Comparison of ENCODE assay signal across 8 cellular contexts in the genomic region with DNA sequence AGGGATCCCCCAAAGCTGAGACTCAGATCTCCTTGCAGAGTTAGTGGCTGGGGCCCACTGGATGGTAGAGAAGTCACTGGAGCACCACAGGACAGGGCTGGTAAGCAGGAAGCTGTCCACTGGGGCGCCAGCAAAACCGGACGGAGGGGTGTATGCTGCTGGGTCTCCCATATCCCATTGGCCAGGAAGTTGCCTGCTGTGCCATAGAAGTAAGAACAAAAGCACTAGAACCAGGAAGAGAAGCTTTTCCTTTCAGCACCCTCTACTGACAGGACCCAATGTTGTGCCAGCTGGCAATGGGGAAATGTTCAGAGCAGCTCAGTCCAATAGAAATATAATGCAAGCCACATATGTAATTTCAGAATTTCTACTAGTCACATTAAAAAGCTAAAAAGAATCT.
A peak's percentile ranks its signal among the peaks of the same experiment; 100 is the strongest.
DNase-seq lines count a peak whose midpoint lies in the region; ATAC-seq and TF ChIP-seq lines count a peak whose summit lies in the region.

No MANE protein-coding gene starts in this region.

- H3K36me3 ChIP-seq in BE2C (no peaks in the 10 kb centered on the region), HUES64 (ENCODE audit: insufficient read depth, low read length) (no peaks in the 10 kb centered on the region), SJCRH30 (no peaks in the 10 kb centered on the region)
- no peaks in the 10 kb centered on the region for H3K36me3 ChIP-seq in CD8-positive, alpha-beta T cell (ENCODE audit: insufficient read depth, low read length)

- H3K27ac ChIP-seq in HUES64 (ENCODE audit: low read depth, low read length) (peak overlapping the region; percentile 64), SJCRH30 (no peak overlapping the region)
- H3K27ac ChIP-seq in CD8-positive, alpha-beta T cell (ENCODE audit: low read depth, low read length), result no peak overlapping the region

- peak; percentile 56 for TF ChIP-seq CTCF in BE2C (IDR thresholded peaks at IDR 0.05; ENCODE audit: low read depth, low read length)
- no peak for TF ChIP-seq CTCF in CD8-positive, alpha-beta T cell (IDR thresholded peaks at IDR 0.05)

- CTCF ChIA-PET in CD8-positive, alpha-beta T cell (lab: Charles Lee), result no interaction called here

- H3K27me3 ChIP-seq in BE2C, result no peaks in the 10 kb centered on the region
- no peaks in the 10 kb centered on the region for H3K27me3 ChIP-seq in HUES64 (ENCODE audit: insufficient read depth, low read length)
- no peaks in the 10 kb centered on the region; the same call in 1 of the 2 replicates for H3K27me3 ChIP-seq in SJCRH30
- no peaks in the 10 kb centered on the region for H3K27me3 ChIP-seq in CD8-positive, alpha-beta T cell (ENCODE audit: insufficient read depth, low read length)

- intact Hi-C loops in CD8-positive, alpha-beta T cell (cut with DNase I, micrococcal nuclease), result no loop called here

- H3K4me1 ChIP-seq in BE2C, result peaks cover 3% of the 10 kb centered on the region
- H3K4me1 ChIP-seq in HUES64 (ENCODE audit: insufficient read depth, low read length), result peaks cover 54% of the 10 kb centered on the region
- H3K4me1 ChIP-seq in SJCRH30, result no peaks in the 10 kb centered on the region
- H3K4me1 ChIP-seq in CD8-positive, alpha-beta T cell (ENCODE audit: insufficient read depth, low read length), result no peaks in the 10 kb centered on the region

- H3K9ac ChIP-seq in HUES64 (ENCODE audit: low read depth, low read length), result no peak overlapping the region

- H3K27me3 Mint-ChIP-seq in stimulated activated naive B cell treated with anti-CD40 and anti-IgM and Interleukin-4, amounts not matched to agents 10 μg/mL and 1 μg/mL and 100 μg/mL, for 72 hours, result peaks cover 5 to 9% of the 10 kb centered on the region in 2 donors
- peaks cover 16% of the 10 kb centered on the region for H3K27me3 Mint-ChIP-seq in CD8-positive, alpha-beta T cell (ENCODE audit: low read depth)

- H3K9me3 ChIP-seq in BE2C (no peaks in the 10 kb centered on the region), HUES64 (ENCODE audit: insufficient read depth, low read depth, low read length) (no peaks in the 10 kb centered on the region), SJCRH30 (replicated peaks) (no peaks in the 10 kb centered on the region)
- no peaks in the 10 kb centered on the region for H3K9me3 ChIP-seq in CD8-positive, alpha-beta T cell (ENCODE audit: low read length)

- peaks cover 11 to 18% of the 10 kb centered on the region in 2 donors for H3K4me1 Mint-ChIP-seq in stimulated activated naive B cell treated with anti-CD40 and anti-IgM and Interleukin-4, amounts not matched to agents 10 μg/mL and 1 μg/mL and 100 μg/mL, for 72 hours
- no peaks in the 10 kb centered on the region for H3K4me1 Mint-ChIP-seq in CD8-positive, alpha-beta T cell (ENCODE audit: low read depth)

- no peak overlapping the region for H3K27ac Mint-ChIP-seq in stimulated activated naive B cell treated with anti-CD40 and anti-IgM and Interleukin-4, amounts not matched to agents 10 μg/mL and 1 μg/mL and 100 μg/mL, for 72 hours
- H3K27ac Mint-ChIP-seq in CD8-positive, alpha-beta T cell, result no peak overlapping the region

- no peaks in the 10 kb centered on the region for H3K9me3 Mint-ChIP-seq in stimulated activated naive B cell treated with anti-CD40 and anti-IgM and Interleukin-4, amounts not matched to agents 10 μg/mL and 1 μg/mL and 100 μg/mL, for 72 hours
- no peaks in the 10 kb centered on the region for H3K9me3 Mint-ChIP-seq in CD8-positive, alpha-beta T cell

- ATAC-seq in stimulated activated naive B cell treated with anti-CD40 and anti-IgM and Interleukin-4, amounts not matched to agents 10 μg/mL and 1 μg/mL and 100 μg/mL, for 72 hours (replicated peaks), result no peak
- no peak for ATAC-seq in CD8-positive, alpha-beta T cell

- POLR2A ChIA-PET in CD8-positive, alpha-beta T cell (lab: Charles Lee), result no interaction called here

- no peak overlapping the region for H3K4me3 Mint-ChIP-seq in stimulated activated naive B cell treated with anti-CD40 and anti-IgM and Interleukin-4, amounts not matched to agents 10 μg/mL and 1 μg/mL and 100 μg/mL, for 72 hours
- no peak overlapping the region for H3K4me3 Mint-ChIP-seq in CD8-positive, alpha-beta T cell

- WGBS in HUES64, result 2% methylated on average over 3 of the region's 3 CpGs

- peak; percentile 16 for DNase-seq in BE2C
- peak; percentile 11 to 28 for DNase-seq in SJCRH30
- DNase-seq in iPS-NIHi11 (ENCODE audit: low spot score), result peak; percentile 77
- no peak for DNase-seq in stimulated activated naive B cell treated with anti-CD40 and anti-IgM and Interleukin-4, amounts not matched to agents 10 μg/mL and 1 μg/mL and 100 μg/mL, for 72 hours
- no peak for DNase-seq in CD8-positive, alpha-beta T cell
- no peak for DNase-seq in activated CD4-positive, CD25-positive, alpha-beta regulatory T cell treated with anti-CD3 and anti-CD28 coated beads, Interleukin-2, amount 50 U/mL, for 72 hours
- DNase-seq in stimulated activated CD4-positive, alpha-beta T cell treated with anti-CD3 and anti-CD28 coated beads, Interleukin-4, amount 100 ng/mL, for 1 hour, result no peak

- H3K36me3 Mint-ChIP-seq in stimulated activated naive B cell treated with anti-CD40 and anti-IgM and Interleukin-4, amounts not matched to agents 10 μg/mL and 1 μg/mL and 100 μg/mL, for 72 hours, result no peaks in the 10 kb centered on the region
- no peaks in the 10 kb centered on the region for H3K36me3 Mint-ChIP-seq in CD8-positive, alpha-beta T cell

- H3K4me3 ChIP-seq in BE2C (ENCODE audit: low read depth, low read length) (no peak overlapping the region), HUES64 (ENCODE audit: low read length) (no peak overlapping the region), SJCRH30 (no peak overlapping the region)
- H3K4me3 ChIP-seq in CD8-positive, alpha-beta T cell (ENCODE audit: low read depth, low read length), result no peak overlapping the region

Comparison
In these comparisons a context has a peak if more than half of its experiments do, and no peak if none do; other contexts are left out.
1. DNase-seq: peak in BE2C (single experiment), SJCRH30 (2 of 2) and iPS-NIHi11 (single experiment); none in stimulated activated naive B cell treated with anti-CD40 and anti-IgM and Interleukin-4, amounts not matched to agents 10 μg/mL and 1 μg/mL and 100 μg/mL, for 72 hours (single experiment), CD8-positive, alpha-beta T cell (0 of 7), activated CD4-positive, CD25-positive, alpha-beta regulatory T cell treated with anti-CD3 and anti-CD28 coated beads, Interleukin-2, amount 50 U/mL, for 72 hours (single experiment) and stimulated activated CD4-positive, alpha-beta T cell treated with anti-CD3 and anti-CD28 coated beads, Interleukin-4, amount 100 ng/mL, for 1 hour (single experiment).